In the genomic region with DNA sequence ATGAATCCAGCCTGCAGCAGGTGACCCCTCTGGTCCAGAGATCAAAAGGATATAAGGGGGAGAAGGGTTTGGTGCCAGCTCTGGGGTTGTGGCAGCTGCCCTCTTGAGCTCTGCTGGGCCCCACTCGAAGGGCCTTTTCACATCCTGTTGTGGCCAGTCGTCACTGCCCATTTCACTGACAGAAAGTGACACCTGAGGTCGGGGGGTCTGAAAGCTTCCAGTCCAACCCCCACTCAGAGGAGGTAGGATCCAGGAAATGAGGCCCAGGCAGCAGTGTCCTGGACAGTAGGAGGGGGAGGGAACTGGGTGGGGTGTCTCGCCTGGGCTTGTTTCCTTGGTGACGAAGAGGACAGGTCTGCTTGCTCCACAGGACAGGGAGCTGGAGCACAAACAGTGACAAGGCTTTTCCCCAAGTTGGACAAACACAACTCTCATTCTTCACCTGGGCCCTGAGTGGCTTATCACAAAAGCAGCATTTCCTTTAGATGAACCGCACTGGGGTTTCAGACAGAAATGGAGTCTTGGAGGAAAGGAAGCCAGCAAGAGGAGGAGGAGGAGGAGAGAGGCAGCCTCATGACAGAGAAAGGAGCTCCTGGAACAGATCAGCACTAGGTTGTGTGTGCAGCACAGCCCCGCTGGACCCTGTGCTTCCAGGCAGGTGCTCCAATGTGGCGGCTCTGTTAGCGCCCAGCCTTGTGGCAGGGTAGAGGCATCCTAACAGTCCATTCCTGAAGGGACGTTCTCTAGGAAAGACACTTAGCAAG, we compare ENCODE assay signal across 1 cellular context.
TF ChIP-seq lines count a peak whose summit lies in the region.

No MANE protein-coding gene starts in this region.

TF ChIP-seq in K562, 482 proteins besides CTCF, POLR2A, EP300 and RAD21 (continues in another document):
- TF ChIP-seq ZBTB33 (CRISPR knock-in tag; IDR thresholded peaks at IDR 0.05) = peak; percentile 94
- no peak for TF ChIP-seq ZNF766 (CRISPR knock-in tag; conservative IDR thresholded peaks at IDR 0.05)
- no peak for TF ChIP-seq SNRNP70 (optimal IDR thresholded peaks at IDR 0.05; ENCODE audit: low read depth, low read length)
- TF ChIP-seq PCBP2 (IDR thresholded peaks at IDR 0.05; ENCODE audit: low read depth, low read length, poor library complexity, severe bottlenecking) = no peak
- TF ChIP-seq ILF3 (IDR thresholded peaks at IDR 0.05; ENCODE audit: borderline replicate concordance) = no peak
- no peak for TF ChIP-seq ZFP1 (CRISPR knock-in tag; IDR thresholded peaks at IDR 0.05)
- 0 out of 2 replicates have a peak, but pooled peaks have one; percentile 46 for TF ChIP-seq ZNF584 (CRISPR knock-in tag; IDR thresholded peaks at IDR 0.05; ENCODE audit: low read depth)
- TF ChIP-seq RREB1 (CRISPR knock-in tag; IDR thresholded peaks at IDR 0.05) = no peak
- TF ChIP-seq SPI1 (IDR thresholded peaks at IDR 0.05; ENCODE audit: borderline replicate concordance, low read depth, low read length) = no peak
- TF ChIP-seq ZHX1 (conservative IDR thresholded peaks at IDR 0.05; ENCODE audit: low read length) = no peak
- peak; percentile 39 to 43; a peak in 2 of 4 replicates for TF ChIP-seq NRF1 (conservative IDR thresholded peaks at IDR 0.05 in 1 of 2, IDR thresholded peaks at IDR 0.05 in 1 of 2)
- TF ChIP-seq ZNF592 (IDR thresholded peaks at IDR 0.05) = no peak
- peak; percentile 35; the same call in 1 of the 2 replicates for TF ChIP-seq FOXJ2 (tag; IDR thresholded peaks at IDR 0.05)
- TF ChIP-seq TOE1 (IDR thresholded peaks at IDR 0.05; ENCODE audit: borderline replicate concordance) = no peak
- TF ChIP-seq TOE1 (CRISPR knock-in tag; IDR thresholded peaks at IDR 0.05; ENCODE audit: borderline replicate concordance, low read depth) = no peak
- no peak for TF ChIP-seq POLR2H (tag; IDR thresholded peaks at IDR 0.05; ENCODE audit: low read depth)
- TF ChIP-seq, protein P1, sequence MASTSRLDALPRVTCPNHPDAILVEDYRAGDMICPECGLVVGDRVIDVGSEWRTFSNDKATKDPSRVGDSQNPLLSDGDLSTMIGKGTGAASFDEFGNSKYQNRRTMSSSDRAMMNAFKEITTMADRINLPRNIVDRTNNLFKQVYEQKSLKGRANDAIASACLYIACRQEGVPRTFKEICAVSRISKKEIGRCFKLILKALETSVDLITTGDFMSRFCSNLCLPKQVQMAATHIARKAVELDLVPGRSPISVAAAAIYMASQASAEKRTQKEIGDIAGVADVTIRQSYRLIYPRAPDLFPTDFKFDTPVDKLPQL (IDR thresholded peaks at IDR 0.05; ENCODE audit: extremely low read depth, insufficient read length) = no peak
- TF ChIP-seq SMAD4 (CRISPR knock-in tag; conservative IDR thresholded peaks at IDR 0.05) = 0 out of 2 replicates have a peak, but pooled peaks have one; percentile 22
- no peak for TF ChIP-seq KDM4B (IDR thresholded peaks at IDR 0.05; ENCODE audit: borderline replicate concordance in 2 of 2, low read depth in 1 of 2)
- TF ChIP-seq SMARCB1 (IDR thresholded peaks at IDR 0.05; ENCODE audit: insufficient read length, low read depth) = no peak
- peak; percentile 20 for TF ChIP-seq PRDM10 (IDR thresholded peaks at IDR 0.05; ENCODE audit: partially characterized antibody)
- TF ChIP-seq, protein P2, sequence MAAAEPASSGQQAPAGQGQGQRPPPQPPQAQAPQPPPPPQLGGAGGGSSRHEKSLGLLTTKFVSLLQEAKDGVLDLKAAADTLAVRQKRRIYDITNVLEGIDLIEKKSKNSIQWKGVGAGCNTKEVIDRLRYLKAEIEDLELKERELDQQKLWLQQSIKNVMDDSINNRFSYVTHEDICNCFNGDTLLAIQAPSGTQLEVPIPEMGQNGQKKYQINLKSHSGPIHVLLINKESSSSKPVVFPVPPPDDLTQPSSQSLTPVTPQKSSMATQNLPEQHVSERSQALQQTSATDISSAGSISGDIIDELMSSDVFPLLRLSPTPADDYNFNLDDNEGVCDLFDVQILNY (CRISPR knock-in tag; IDR thresholded peaks at IDR 0.05) = no peak
- no peak for TF ChIP-seq LARP7 (IDR thresholded peaks at IDR 0.05)
- 0 out of 2 replicates have a peak, but pooled peaks have one; percentile 5 for TF ChIP-seq MAFF (IDR thresholded peaks at IDR 0.05; ENCODE audit: low read length)
- TF ChIP-seq NUFIP1 (IDR thresholded peaks at IDR 0.05; ENCODE audit: partially characterized antibody) = no peak
- TF ChIP-seq ZNF316 (IDR thresholded peaks at IDR 0.05) = peak; percentile 44; the same call in 1 of the 2 replicates
- peak; percentile 28 for TF ChIP-seq ZFP36 (IDR thresholded peaks at IDR 0.05; ENCODE audit: low read depth, low read length, partially characterized antibody)
- no peak for TF ChIP-seq RAD51 (IDR thresholded peaks at IDR 0.05; ENCODE audit: borderline replicate concordance, low read depth)
- no peak for TF ChIP-seq HLTF (IDR thresholded peaks at IDR 0.05)
- TF ChIP-seq TAL1 (IDR thresholded peaks at IDR 0.05) = peak; percentile 27; the same call in 1 of the 2 replicates
- no peak for TF ChIP-seq ZBTB1 (CRISPR knock-in tag; IDR thresholded peaks at IDR 0.05; ENCODE audit: borderline replicate concordance, low read depth)
- TF ChIP-seq FOXJ3 (CRISPR knock-in tag; IDR thresholded peaks at IDR 0.05) = no peak
- peak; percentile 49 for TF ChIP-seq C11orf30 (IDR thresholded peaks at IDR 0.05; ENCODE audit: low read depth)
- TF ChIP-seq ZNF165 (CRISPR knock-in tag; IDR thresholded peaks at IDR 0.05; ENCODE audit: borderline replicate concordance) = no peak
- peak; percentile 4 for TF ChIP-seq MEIS2 (IDR thresholded peaks at IDR 0.05; ENCODE audit: partially characterized antibody)
